23 cellular contexts compared by ENCODE assay signal in the genomic region with DNA sequence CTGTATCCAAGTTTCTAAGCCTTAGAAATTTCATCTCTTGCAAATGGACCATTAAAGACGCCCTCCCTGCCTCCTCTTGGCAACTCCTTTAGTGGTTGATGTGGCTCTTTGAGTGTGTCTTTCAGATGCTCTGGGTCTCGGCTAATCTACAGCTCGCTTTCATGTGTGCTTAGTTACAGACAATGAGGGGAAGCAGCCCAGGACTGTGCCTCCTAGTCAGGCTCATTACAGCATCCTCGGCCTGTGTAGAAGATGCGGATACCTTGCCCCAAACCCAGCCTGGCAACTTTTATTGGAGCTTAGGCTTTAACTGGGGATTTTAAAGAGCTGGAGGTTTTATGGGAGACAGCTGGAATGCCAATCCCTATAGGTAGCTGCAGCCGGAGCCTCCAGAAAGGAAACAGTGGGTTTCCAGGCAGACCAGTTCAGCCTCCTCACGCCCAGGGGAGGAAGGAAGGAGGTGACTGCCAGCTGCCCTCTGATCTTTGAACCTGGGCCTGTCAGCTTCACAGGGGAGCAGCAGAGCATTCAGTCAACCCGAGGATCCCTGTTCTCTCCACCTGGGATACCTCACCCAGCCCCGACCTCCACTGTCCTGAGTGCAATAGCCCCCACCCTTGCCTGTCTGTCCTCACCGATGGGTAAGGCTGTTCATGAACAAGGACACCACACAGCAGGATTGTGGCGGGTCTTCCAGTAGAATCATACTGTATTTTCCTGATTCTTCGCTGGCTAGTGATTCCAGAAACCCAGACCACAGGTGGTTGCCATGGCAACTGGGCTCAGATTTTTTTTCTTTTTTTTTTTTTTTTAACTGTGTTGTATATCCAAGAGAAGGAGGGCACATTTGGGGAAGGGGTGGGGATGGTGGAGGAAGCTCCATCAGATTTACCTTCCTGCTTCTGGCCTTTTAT.
DNase-seq lines count a peak whose midpoint lies in the region; ATAC-seq, FAIRE-seq and TF ChIP-seq lines count a peak whose summit lies in the region.
"Had no signal": no experiment of that assay in that cellular context is flagged by ENCODE, and none has a peak within 500 bp of the region (broad histone marks: within the 10 kb centered on the region; RNA-seq: fewer than 3 reads in every experiment).

No MANE protein-coding gene starts in this region.

- TF ChIP-seq RAD21 in SK-N-SH (IDR thresholded peaks at IDR 0.05; ENCODE audit: low read length) (no peak), K562 (CRISPR knock-in tag; conservative IDR thresholded peaks at IDR 0.05 in 1 of 2, IDR thresholded peaks at IDR 0.05 in 1 of 2) (no peak)

- H3K4me1 ChIP-seq in SK-N-SH (ENCODE audit: control insufficient read depth in 1 of 2, insufficient read depth in 2 of 2, low read depth in 1 of 2, low read length in 1 of 2) (peaks cover 0 to 7% of the 10 kb centered on the region in 2 experiments; a peak in 1 of 4 replicates), K562 (replicated peaks in 1 of 2; ENCODE audit: control insufficient read depth in 2 of 2, insufficient read depth in 2 of 2, low read length in 2 of 2) (no peaks in the 10 kb centered on the region), transverse colon (no peaks in the 10 kb centered on the region)
- H3K4me1 ChIP-seq: esophagus squamous epithelium, Peyer's patch, psoas muscle, uterus had no signal

- H3K36me3 Mint-ChIP-seq in mesothelial cell of epicardium, result no peaks in the 10 kb centered on the region
- H3K36me3 Mint-ChIP-seq: brain had no signal

- no peak overlapping the region for H3K27ac ChIP-seq in SK-N-SH (ENCODE audit: low read depth in 2 of 2, low read length in 1 of 2)
- no peak overlapping the region for H3K27ac ChIP-seq in K562 (ENCODE audit: extremely low read depth, low read depth, low read length)
- H3K27ac ChIP-seq in transverse colon, result no peak overlapping the region
- H3K27ac ChIP-seq in caudate nucleus (ENCODE audit: low read depth, low read length), result no peak overlapping the region
- H3K27ac ChIP-seq: esophagus squamous epithelium, KMS-11, neutrophil, Peyer's patch, psoas muscle, uterus had no signal

- H3K9me3 ChIP-seq in SK-N-SH, result no peaks in the 10 kb centered on the region
- H3K9me3 ChIP-seq in K562 (replicated peaks; ENCODE audit: control insufficient read depth, insufficient read depth, low read depth, low read length), result no peaks in the 10 kb centered on the region
- no peaks in the 10 kb centered on the region for H3K9me3 ChIP-seq in transverse colon
- H3K9me3 ChIP-seq: esophagus squamous epithelium, neutrophil, Peyer's patch, psoas muscle, uterus had no signal

- peaks cover 61% of the 10 kb centered on the region for H3K4me1 Mint-ChIP-seq in mesothelial cell of epicardium
- H3K4me1 Mint-ChIP-seq: B cell had no signal

- H4K20me1 ChIP-seq in SK-N-SH (ENCODE audit: insufficient read depth), result no peaks in the 10 kb centered on the region
- no peaks in the 10 kb centered on the region for H4K20me1 ChIP-seq in K562 (replicated peaks; ENCODE audit: control insufficient read depth, insufficient read depth, low read length)

- H3K9me2 ChIP-seq in SK-N-SH, result no peaks in the 10 kb centered on the region

- H3K4me3 ChIP-seq in SK-N-SH (ENCODE audit: low read depth in 2 of 2, low read length in 1 of 2) (no peak overlapping the region), K562 (no peak overlapping the region), transverse colon (no peak overlapping the region)
- H3K4me3 ChIP-seq: esophagus squamous epithelium, Peyer's patch, psoas muscle, uterus had no signal

- H3K36me3 ChIP-seq in SK-N-SH (replicated peaks in 1 of 2; ENCODE audit: control insufficient read depth in 1 of 2, insufficient read depth in 2 of 2, low read length in 1 of 2), result no peaks in the 10 kb centered on the region
- H3K36me3 ChIP-seq in K562 (ENCODE audit: control insufficient read depth, insufficient read depth, low read length), result no peaks in the 10 kb centered on the region
- H3K36me3 ChIP-seq in transverse colon, result no peaks in the 10 kb centered on the region
- H3K36me3 ChIP-seq: esophagus squamous epithelium, neutrophil, Peyer's patch, uterus had no signal

- peaks cover 6% of the 10 kb centered on the region for H3K9me3 Mint-ChIP-seq in mesothelial cell of epicardium
- H3K9me3 Mint-ChIP-seq: brain, H9 had no signal

- H3K27me3 ChIP-seq in SK-N-SH (ENCODE audit: insufficient read depth) (no peaks in the 10 kb centered on the region), K562 (ENCODE audit: control insufficient read depth in 2 of 2, insufficient read depth in 2 of 2, low read length in 2 of 2) (no peaks in the 10 kb centered on the region; a peak in 1 of 5 replicates), transverse colon (no peaks in the 10 kb centered on the region)
- H3K27me3 ChIP-seq: Peyer's patch, uterus had no signal

- TF ChIP-seq POLR2A in K562 (conservative IDR thresholded peaks at IDR 0.05) (no peak), transverse colon (IDR thresholded peaks at IDR 0.05) (no peak)

- intact Hi-C loops in K562 (cut with micrococcal nuclease) (loop anchor here (10.0 kb wide), 1 partner anchor 974 kb away; no protein-coding TSS in a partner anchor), transverse colon (cut with DNase I; ENCODE audit: low total_unique reads) (no loop called here)

- DNase-seq in SK-N-SH (peak; percentile 49), K562 (ENCODE audit: extremely low read depth in 1 of 4, low spot score in 3 of 4) (no peak), mesothelial cell of epicardium (ENCODE audit: low spot score in 2 of 2, unreplicated experiment in 2 of 2) (no peak), transverse colon (peak; percentile 15), cerebellar nuclear complex (lab: John Stamatoyannopoulos, UW) (no peak), caudate nucleus (lab: John Stamatoyannopoulos, UW) (no peak)
- DNase-seq: activated gamma-delta T cell treated with Interleukin-2 at 50 U/mL for 16 hours; esophagus squamous epithelium; hippocampal formation; NCI-H1694 treated with DMSO at 0.1 percent for 48 hours; NCI-H446 treated with DMSO at 0.1 percent for 48 hours; psoas muscle; stimulated activated CD4-positive, alpha-beta T cell treated with anti-CD3 and anti-CD28 coated beads, Interleukin-2, amount 100 ng/mL, for 24 hours; uterus had no signal

- H3K27ac Mint-ChIP-seq in mesothelial cell of epicardium, result peak overlapping the region; percentile 39
- H3K27ac Mint-ChIP-seq: B cell, H9 had no signal

- in situ Hi-C loops in K562 (cut with MboI) (no loop called here), transverse colon (cut with MboI; ENCODE audit: low pct_ligation_motif_present in 1 of 4, low pct_unique_long_range_greater_than_20kb in 1 of 4, low sequenced_read_pairs in 3 of 4) (no loop called here)

- no TSS peak for BruUV-seq in K562 (replicated peaks; lab: Mats Ljungman, UMichigan)

- CTCF ChIA-PET in SK-N-SH (lab: Yijun Ruan, JAX) (interaction anchor here (0.8 to 1.1 kb wide), 3 partner anchors 15 to 971 kb away, joined by 3 read pairs; no protein-coding TSS in a partner anchor), K562 (lab: Yijun Ruan, JAX; ENCODE audit: low intra/inter-chr PET ratio) (no interaction called here)

- no peaks in the 10 kb centered on the region for H3K27me3 Mint-ChIP-seq in mesothelial cell of epicardium (ENCODE audit: low read depth)

- 59% methylated on average over 9 of the region's 12 CpGs for WGBS in SK-N-SH (ENCODE audit: low lambda C conversion rate)
- WGBS in K562 (ENCODE audit: insufficient coverage, low coverage, missing lambda C conversion rate), result under 1% methylated on average over 12 of the region's 12 CpGs
- 42 to 70% methylated on average over 2 to 12 of the region's 12 CpGs for WGBS in transverse colon (ENCODE audit: low coverage in 1 of 2), 2 donors

- H3K9me1 ChIP-seq in K562 (ENCODE audit: control insufficient read depth, insufficient read depth, low read length), result no peaks in the 10 kb centered on the region

- H3K9ac ChIP-seq in SK-N-SH, result no peak overlapping the region
- no peak overlapping the region for H3K9ac ChIP-seq in K562 (ENCODE audit: insufficient read depth in 1 of 2, low read depth in 2 of 2, low read length in 2 of 2)
- H3K9ac ChIP-seq: KMS-11 had no signal

- POLR2A ChIA-PET in SK-N-SH (lab: Yijun Ruan, JAX) (no interaction called here), K562 (lab: Yijun Ruan, JAX) (no interaction called here)

- no peak for FAIRE-seq in K562 (lab: Jason Lieb, UNC)
- FAIRE-seq: frontal cortex had no signal

- no peak for TF ChIP-seq EP300 in SK-N-SH (IDR thresholded peaks at IDR 0.05; ENCODE audit: borderline replicate concordance in 1 of 2, low read depth in 1 of 2, low read length in 1 of 2)
- no peak for TF ChIP-seq EP300 in K562 (IDR thresholded peaks at IDR 0.05; ENCODE audit: low read length)
- TF ChIP-seq EP300 in transverse colon (IDR thresholded peaks at IDR 0.05; ENCODE audit: low read depth), result no peak

- ATAC-seq in SK-N-SH treated with all-trans-retinoic acid at 6 μM for 48 hours (no peak), K562 (no peak), GM19351 (IDR thresholded peaks at IDR 0.05; ENCODE audit: unreplicated experiment) (no peak)
- ATAC-seq: psoas muscle had no signal

- H3K4me2 ChIP-seq in SK-N-SH, result no peak overlapping the region
- H3K4me2 ChIP-seq in K562 (ENCODE audit: insufficient read depth, low read length), result no peak overlapping the region
- H3K4me2 ChIP-seq: KMS-11 had no signal

- H3K79me2 ChIP-seq in SK-N-SH (ENCODE audit: insufficient read depth) (no peaks in the 10 kb centered on the region), K562 (ENCODE audit: control insufficient read depth, insufficient read depth, low read length) (no peaks in the 10 kb centered on the region)

- H3K4me3 Mint-ChIP-seq in mesothelial cell of epicardium, result no peak overlapping the region
- H3K4me3 Mint-ChIP-seq: B cell, brain, H9 had no signal

- H3F3A ChIP-seq in SK-N-SH (replicated peaks; ENCODE audit: insufficient read depth), result no peaks in the 10 kb centered on the region

- H2AFZ ChIP-seq in SK-N-SH (ENCODE audit: low read depth), result no peak overlapping the region
- no peak overlapping the region for H2AFZ ChIP-seq in K562 (ENCODE audit: low read depth, low read length)

- TF ChIP-seq CTCF in SK-N-SH (IDR thresholded peaks at IDR 0.05) (no peak), K562 (IDR thresholded peaks at IDR 0.05 in 2 of 3, conservative IDR thresholded peaks at IDR 0.05 in 1 of 3; ENCODE audit: insufficient read depth in 2 of 3, low read depth in 1 of 3, low read length in 3 of 3) (no peak), mesothelial cell of epicardium (IDR thresholded peaks at IDR 0.05; ENCODE audit: unreplicated experiment) (no peak), transverse colon (IDR thresholded peaks at IDR 0.05) (no peak)

TF ChIP-seq in SK-N-SH, 30 proteins besides CTCF, POLR2A, EP300 and RAD21 (continues in another document):
- TF ChIP-seq MXI1 (IDR thresholded peaks at IDR 0.05; ENCODE audit: low read depth, low read length), result no peak
- no peak for TF ChIP-seq FOXM1 (IDR thresholded peaks at IDR 0.05; ENCODE audit: low read depth)
- TF ChIP-seq FOXJ3 (CRISPR knock-in tag; IDR thresholded peaks at IDR 0.05), result no peak

TF ChIP-seq in SK-N-SH treated with all-trans-retinoic acid at 6 μM for 48 hours, 23 proteins besides CTCF, POLR2A, EP300 and RAD21 (continues in another document):
- no peak for TF ChIP-seq SNAI2 (CRISPR knock-in tag; IDR thresholded peaks at IDR 0.05)
- TF ChIP-seq ZNF8 (CRISPR knock-in tag; IDR thresholded peaks at IDR 0.05), result no peak

TF ChIP-seq in K562, 482 proteins besides CTCF, POLR2A, EP300 and RAD21 (continues in another document):
- no peak for TF ChIP-seq ZC3H11A (IDR thresholded peaks at IDR 0.05; ENCODE audit: low read depth, low read length)
- TF ChIP-seq RFX1 (IDR thresholded peaks at IDR 0.05), result peak; percentile 84

Comparison
In these comparisons a context has a peak if more than half of its experiments do, and no peak if none do; other contexts are left out.
1. DNase-seq: peak in SK-N-SH (single experiment) and transverse colon (single experiment); none in K562 (0 of 4), mesothelial cell of epicardium (0 of 2), cerebellar nuclear complex (0 of 2) and caudate nucleus (0 of 61).